Comparison of ENCODE assay signal across 19 cellular contexts in the genomic region with DNA sequence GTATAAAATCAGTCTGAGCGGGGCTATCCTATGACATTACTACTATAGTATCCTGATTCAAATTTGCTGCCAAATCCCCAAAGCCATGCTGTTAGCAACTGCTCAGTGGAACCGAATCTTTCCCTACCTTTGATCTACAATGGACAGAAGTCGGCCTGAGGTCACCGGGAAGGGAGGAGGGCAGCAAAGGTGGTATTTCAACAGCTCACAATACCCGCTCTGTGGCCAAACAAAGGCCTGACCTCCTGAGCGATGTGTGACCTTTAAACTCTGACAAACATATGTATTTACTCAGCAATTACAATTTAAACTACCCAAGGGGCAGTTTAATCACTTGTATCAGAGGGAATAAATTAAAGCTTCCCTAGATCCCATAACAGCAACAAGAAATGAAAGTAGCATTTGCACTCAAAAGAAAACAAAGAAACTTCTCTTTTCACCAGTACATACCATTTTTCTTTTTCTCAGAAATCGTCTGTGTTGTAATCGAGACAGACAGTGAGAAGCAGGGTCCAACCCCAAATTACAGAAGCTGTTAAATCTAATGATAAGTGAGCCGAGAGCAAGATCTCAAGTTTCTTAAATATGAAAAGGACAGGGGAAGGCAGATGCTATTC. TPM values are rescaled to one million over a fixed set of nuclear protein-coding genes. Genes with fewer than 3 reads are reported as not detected.
DNase-seq lines count a peak whose midpoint lies in the region; ATAC-seq and TF ChIP-seq lines count a peak whose summit lies in the region.
"Had no signal": no experiment of that assay in that cellular context is flagged by ENCODE, and none has a peak within 500 bp of the region (broad histone marks: within the 10 kb centered on the region; RNA-seq: fewer than 3 reads in every experiment).

No MANE protein-coding gene starts in this region.

- DNase-seq in left ventricle myocardium inferior (no peak), left ventricle myocardium superior (no peak), SK-MEL-5 (ENCODE audit: low read depth, low spot score) (peak; percentile 63), foreskin fibroblast (no peak), SHP77 treated with DMSO at 0.1 percent for 48 hours (lab: John Stamatoyannopoulos, UW) (no peak)
- DNase-seq: activated B cell treated with CpG ODN at 0.5 μM for 24 hours; activated CD8-positive, alpha-beta memory T cell treated with anti-CD3 and anti-CD28 coated beads for 24 hours; activated effector memory CD4-positive, alpha-beta T cell treated with Interleukin-2 at 50 U/mL for 16 hours; cerebellar nuclear complex; midbrain; stimulated activated naive B cell treated with anti-CD40 and anti-IgM and Interleukin-4, amounts not matched to agents 10 μg/mL and 1 μg/mL and 100 μg/mL, for 72 hours; upper lobe of left lung had no signal

- ATAC-seq in left ventricle myocardium superior (no peak), HG03039 (IDR thresholded peaks at IDR 0.05; ENCODE audit: unreplicated experiment) (no peak), GM18867 (IDR thresholded peaks at IDR 0.05; ENCODE audit: unreplicated experiment) (no peak)

- H3K4me3 ChIP-seq in left ventricle myocardium inferior (peak overlapping the region; percentile 3), liver (ENCODE audit: low read depth in 1 of 3, low read length in 3 of 3) (peak overlapping the region in 2 of 3 donors; percentile 22 to 33), foreskin fibroblast (ENCODE audit: low read depth in 1 of 2, low read length in 2 of 2) (peak overlapping the region in 1 of 2 donors; percentile 25)
- H3K4me3 ChIP-seq: upper lobe of left lung had no signal

- H3K9ac ChIP-seq in liver (ENCODE audit: low read depth in 1 of 2, low read length in 2 of 2) = peak overlapping the region; percentile 1 to 36

- no peaks in the 10 kb centered on the region for H3K9me3 ChIP-seq in left ventricle myocardium inferior (replicated peaks)
- no peaks in the 10 kb centered on the region for H3K9me3 ChIP-seq in liver (ENCODE audit: control insufficient read depth in 4 of 4, low read length in 3 of 4)
- H3K9me3 ChIP-seq: upper lobe of left lung had no signal

- H3K36me3 ChIP-seq in left ventricle myocardium inferior (no peaks in the 10 kb centered on the region), liver (ENCODE audit: control insufficient read depth in 4 of 4, insufficient read depth in 3 of 4, low read depth in 1 of 4, low read length in 3 of 4) (peaks cover 0 to 3% (median 0%) of the 10 kb centered on the region in 4 donors)
- H3K36me3 ChIP-seq: upper lobe of left lung had no signal

- peak in 1 of 2 donors; percentile 38 for TF ChIP-seq RAD21 in liver (IDR thresholded peaks at IDR 0.05)

- H3K27ac ChIP-seq in left ventricle myocardium inferior (replicated peaks) (no peak overlapping the region), liver (ENCODE audit: low read depth in 1 of 2, low read length in 2 of 2) (peak overlapping the region; percentile 16 to 52)
- H3K27ac ChIP-seq: upper lobe of left lung had no signal

- H3K27me3 ChIP-seq in left ventricle myocardium inferior (ENCODE audit: low read depth) (no peaks in the 10 kb centered on the region), liver (ENCODE audit: control insufficient read depth in 4 of 4, insufficient read depth in 4 of 4, low read length in 3 of 4) (no peaks in the 10 kb centered on the region)
- H3K27me3 ChIP-seq: upper lobe of left lung had no signal

- intact Hi-C loops in left ventricle myocardium inferior (cut with micrococcal nuclease) (no loop called here), left ventricle myocardium superior (cut with micrococcal nuclease) (no loop called here)

- in situ Hi-C loops in SK-MEL-5 (cut with HindIII; ENCODE audit: low pct_unique_long_range_greater_than_20kb, low sequenced_read_pairs) = no loop called here

- WGBS in liver = 22% methylated on average over 9 of the region's 9 CpGs

- TF ChIP-seq CTCF in left ventricle myocardium inferior (IDR thresholded peaks at IDR 0.05; ENCODE audit: borderline replicate concordance) (no peak), liver (IDR thresholded peaks at IDR 0.05; ENCODE audit: low read depth, low read length, missing input control) (no peak), foreskin fibroblast (IDR thresholded peaks at IDR 0.05; ENCODE audit: low read depth, low read length) (no peak)

- H3K4me1 ChIP-seq in left ventricle myocardium inferior = no peaks in the 10 kb centered on the region
- H3K4me1 ChIP-seq in liver (ENCODE audit: control insufficient read depth in 4 of 4, insufficient read depth in 4 of 4, low read length in 3 of 4) = peaks cover 5 to 39% (median 28%) of the 10 kb centered on the region in 4 donors

TF ChIP-seq in liver, 16 proteins besides CTCF, POLR2A, EP300 and RAD21 (continues in another document):
- TF ChIP-seq GABPA (IDR thresholded peaks at IDR 0.05 in 1 of 2, conservative IDR thresholded peaks at IDR 0.05 in 1 of 2) (peak in 1 of 2 donors; percentile 70), NR2F2 (IDR thresholded peaks at IDR 0.05) (peak; percentile 91), JUND (IDR thresholded peaks at IDR 0.05) (peak; percentile 60 to 82), MAX (IDR thresholded peaks at IDR 0.05) (peak; percentile 85), HNF4G (IDR thresholded peaks at IDR 0.05) (no peak), FOXA2 (IDR thresholded peaks at IDR 0.05) (peak; percentile 82), YY1 (IDR thresholded peaks at IDR 0.05) (peak; percentile 72), HNF4A (conservative IDR thresholded peaks at IDR 0.05) (peak; percentile 88 to 97), TAF1 (conservative IDR thresholded peaks at IDR 0.05) (no peak), SP1 (IDR thresholded peaks at IDR 0.05) (peak; percentile 97), EGR1 (IDR thresholded peaks at IDR 0.05; ENCODE audit: low read depth in 2 of 2) (peak in 1 of 2 donors; percentile 52)
- TF ChIP-seq, protein P1, sequence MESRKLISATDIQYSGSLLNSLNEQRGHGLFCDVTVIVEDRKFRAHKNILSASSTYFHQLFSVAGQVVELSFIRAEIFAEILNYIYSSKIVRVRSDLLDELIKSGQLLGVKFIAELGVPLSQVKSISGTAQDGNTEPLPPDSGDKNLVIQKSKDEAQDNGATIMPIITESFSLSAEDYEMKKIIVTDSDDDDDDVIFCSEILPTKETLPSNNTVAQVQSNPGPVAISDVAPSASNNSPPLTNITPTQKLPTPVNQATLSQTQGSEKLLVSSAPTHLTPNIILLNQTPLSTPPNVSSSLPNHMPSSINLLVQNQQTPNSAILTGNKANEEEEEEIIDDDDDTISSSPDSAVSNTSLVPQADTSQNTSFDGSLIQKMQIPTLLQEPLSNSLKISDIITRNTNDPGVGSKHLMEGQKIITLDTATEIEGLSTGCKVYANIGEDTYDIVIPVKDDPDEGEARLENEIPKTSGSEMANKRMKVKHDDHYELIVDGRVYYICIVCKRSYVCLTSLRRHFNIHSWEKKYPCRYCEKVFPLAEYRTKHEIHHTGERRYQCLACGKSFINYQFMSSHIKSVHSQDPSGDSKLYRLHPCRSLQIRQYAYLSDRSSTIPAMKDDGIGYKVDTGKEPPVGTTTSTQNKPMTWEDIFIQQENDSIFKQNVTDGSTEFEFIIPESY (IDR thresholded peaks at IDR 0.05) = peak; percentile 79

RNA-seq across cellular contexts. Expression of gene TMEM128, which starts 11.6 kb away (rescaled TPM):
- 9.8 TPM for total RNA-seq in left ventricle myocardium inferior
- 9.5 TPM for total RNA-seq in left ventricle myocardium superior
- total RNA-seq in SK-MEL-5 (2014; rRNA removed; shearing (Covaris generic)) = 40.3 and 44.3 TPM in 2 replicates
- polyA plus RNA-seq in SK-MEL-5 (2015; cell fraction: cytosol; rRNA removed) = 38.2 and 40.7 TPM in 2 replicates
- 19.6 and 26.5 TPM in 2 replicates for polyA plus RNA-seq in SK-MEL-5 (2015; cell fraction: nucleus; rRNA removed)
- total RNA-seq in liver = 10 to 100 TPM in 1 of 2 donors, 1 to 10 TPM in 1; 7.6 to 11.3 TPM
- polyA plus RNA-seq in liver = 1 to 10 TPM; 9.1 to 9.2 TPM

RNA-seq across cellular contexts. Expression of gene LYAR, which starts 30.4 kb away (rescaled TPM):
- total RNA-seq in left ventricle myocardium inferior = 12.5 TPM
- total RNA-seq in left ventricle myocardium superior = 10.0 TPM
- total RNA-seq in SK-MEL-5 (2014; rRNA removed; shearing (Covaris generic)) = 37.1 and 38.6 TPM in 2 replicates
- 29.3 and 30.7 TPM in 2 replicates for polyA plus RNA-seq in SK-MEL-5 (2015; cell fraction: cytosol; rRNA removed)
- 28.3 and 30.6 TPM in 2 replicates for polyA plus RNA-seq in SK-MEL-5 (2015; cell fraction: nucleus; rRNA removed)
- total RNA-seq in liver = 1 to 10 TPM; 3.9 to 4.8 TPM
- polyA plus RNA-seq in liver = 1 to 10 TPM; 4.5 to 5.0 TPM

RNA-seq across cellular contexts. Expression of gene ZBTB49, which starts 30.5 kb away (rescaled TPM):
- total RNA-seq in left ventricle myocardium inferior = 1.9 TPM
- total RNA-seq in left ventricle myocardium superior = 3.8 TPM
- 3.6 and 5.8 TPM in 2 replicates for total RNA-seq in SK-MEL-5 (2014; rRNA removed; shearing (Covaris generic))
- polyA plus RNA-seq in SK-MEL-5 (2015; cell fraction: cytosol; rRNA removed) = 2.5 and 6.1 TPM in 2 replicates
- polyA plus RNA-seq in SK-MEL-5 (2015; cell fraction: nucleus; rRNA removed) = 15.3 and 15.4 TPM in 2 replicates
- total RNA-seq in liver = 1 to 10 TPM; 2.3 to 3.8 TPM
- 1 to 10 TPM; 1.3 to 1.7 TPM for polyA plus RNA-seq in liver

RNA-seq across cellular contexts. Expression of gene OTOP1, which starts 32.9 kb away (rescaled TPM):
- total RNA-seq in left ventricle myocardium inferior = not detected
- total RNA-seq in left ventricle myocardium superior = not detected
- not detected in 2 replicates for total RNA-seq in SK-MEL-5 (2014; rRNA removed; shearing (Covaris generic))
- polyA plus RNA-seq in SK-MEL-5 (2015; cell fraction: cytosol; rRNA removed) = not detected in 2 replicates
- polyA plus RNA-seq in SK-MEL-5 (2015; cell fraction: nucleus; rRNA removed) = not detected in 2 replicates
- not detected for total RNA-seq in liver
- not detected for polyA plus RNA-seq in liver
- total RNA-seq: activated B cell treated with CpG ODN at 0.5 μM for 24 hours; NCI-H460; osteocyte; T-helper 1 cell treated with Interleukin-12 subunit alpha and Interleukin-12 subunit beta and Interleukin-4 antibody, amounts not matched to agents 30 ng/mL and 1 ng/mL, for 36 hours; upper lobe of left lung had no signal
- polyA plus RNA-seq: immature natural killer cell had no signal
